Comparison of ENCODE assay signal across 11 cellular contexts in genomic region chr10:101310528-101311439, GRCh38. TPM values are rescaled to one million over a fixed set of nuclear protein-coding genes. Genes with fewer than 3 reads are reported as not detected.
DNase-seq lines count a peak whose midpoint lies in the region; ATAC-seq and TF ChIP-seq lines count a peak whose summit lies in the region.
"Had no signal": no experiment of that assay in that cellular context is flagged by ENCODE, and none has a peak within 500 bp of the region (broad histone marks: within the 10 kb centered on the region; RNA-seq: fewer than 3 reads in every experiment).

No MANE protein-coding gene starts in this region.

- no peak overlapping the region for H3K27ac Mint-ChIP-seq in activated naive CD4-positive, alpha-beta T cell treated with anti-CD3 and anti-CD28 coated beads for 36 hours
- H3K27ac Mint-ChIP-seq in type B pancreatic cell: peak overlapping the region; percentile 30

- CTCF ChIA-PET in activated naive CD4-positive, alpha-beta T cell treated with anti-CD3 and anti-CD28 coated beads for 36 hours (lab: Charles Lee): interaction anchor here (0.7 to 1.0 kb wide), 3 partner anchors 9 to 131 kb away, joined by 3 to 5 read pairs (median 4); no protein-coding TSS in a partner anchor

- H3K36me3 Mint-ChIP-seq in activated naive CD4-positive, alpha-beta T cell treated with anti-CD3 and anti-CD28 coated beads for 36 hours (ENCODE audit: low read depth): no peaks in the 10 kb centered on the region
- no peaks in the 10 kb centered on the region for H3K36me3 Mint-ChIP-seq in type B pancreatic cell

- TF ChIP-seq CTCF in choroid plexus epithelial cell (conservative IDR thresholded peaks at IDR 0.05; ENCODE audit: low read depth, low read length) (no peak), type B pancreatic cell (conservative IDR thresholded peaks at IDR 0.05) (no peak)

- H3K4me3 ChIP-seq in choroid plexus epithelial cell (ENCODE audit: low read depth, low read length): peak overlapping the region; percentile 32

- H3K27me3 Mint-ChIP-seq in activated naive CD4-positive, alpha-beta T cell treated with anti-CD3 and anti-CD28 coated beads for 36 hours (ENCODE audit: low read depth): peaks cover 41% of the 10 kb centered on the region
- peaks cover 64% of the 10 kb centered on the region for H3K27me3 Mint-ChIP-seq in type B pancreatic cell

- intact Hi-C loops in activated naive CD4-positive, alpha-beta T cell treated with anti-CD3 and anti-CD28 coated beads for 36 hours (cut with micrococcal nuclease): no loop called here

- no peak for ATAC-seq in HG03095 (IDR thresholded peaks at IDR 0.05; ENCODE audit: unreplicated experiment)

- peak; percentile 45 for DNase-seq in activated naive CD4-positive, alpha-beta T cell treated with anti-CD3 and anti-CD28 coated beads for 36 hours
- no peak for DNase-seq in activated naive CD4-positive, alpha-beta T cell treated with Interleukin-2 at 50 U/mL for 16 hours
- no peak for DNase-seq in choroid plexus epithelial cell (ENCODE audit: low read depth)
- peak; percentile 36 for DNase-seq in mucosa of gallbladder (ENCODE audit: low spot score)
- no peak for DNase-seq in type B pancreatic cell (ENCODE audit: extremely low spot score, unreplicated experiment)
- DNase-seq in NCI-H1930 (lab: John Stamatoyannopoulos, UW): no peak
- no peak for DNase-seq in kidney tubule cell (ENCODE audit: low spot score)
- DNase-seq: amniotic stem cell; islet precursor cell; stimulated activated CD4-positive, alpha-beta T cell treated with anti-CD3 and anti-CD28 coated beads, Interleukin-4, amount 100 ng/mL, for 1 hour had no signal

- peak overlapping the region; percentile 54 for H3K4me3 Mint-ChIP-seq in activated naive CD4-positive, alpha-beta T cell treated with anti-CD3 and anti-CD28 coated beads for 36 hours
- peak overlapping the region; percentile 73 for H3K4me3 Mint-ChIP-seq in type B pancreatic cell

- no peaks in the 10 kb centered on the region for H3K9me3 Mint-ChIP-seq in activated naive CD4-positive, alpha-beta T cell treated with anti-CD3 and anti-CD28 coated beads for 36 hours
- peaks cover 4% of the 10 kb centered on the region for H3K9me3 Mint-ChIP-seq in type B pancreatic cell

- peaks cover 9% of the 10 kb centered on the region for H3K4me1 Mint-ChIP-seq in activated naive CD4-positive, alpha-beta T cell treated with anti-CD3 and anti-CD28 coated beads for 36 hours (ENCODE audit: low read depth)
- peaks cover 9% of the 10 kb centered on the region for H3K4me1 Mint-ChIP-seq in type B pancreatic cell (ENCODE audit: unreplicated experiment)

RNA-seq across cellular contexts. Expression of gene BTRC, which starts 43.2 kb away (rescaled TPM):
- 10 to 100 TPM; 10.9 to 12.7 TPM for total RNA-seq in activated naive CD4-positive, alpha-beta T cell treated with anti-CD3 and anti-CD28 coated beads for 36 hours
- total RNA-seq in mucosa of gallbladder (31.0 TPM), type B pancreatic cell (ENCODE audit: low replicate concordance) (25.9 and 35.2 TPM in 2 replicates)

Comparison
In these comparisons a context has a peak if more than half of its experiments do, and no peak if none do; other contexts are left out.
1. DNase-seq: peak in activated naive CD4-positive, alpha-beta T cell treated with anti-CD3 and anti-CD28 coated beads for 36 hours (single experiment) and mucosa of gallbladder (single experiment); none in activated naive CD4-positive, alpha-beta T cell treated with Interleukin-2 at 50 U/mL for 16 hours (single experiment), choroid plexus epithelial cell (single experiment), type B pancreatic cell (single experiment), NCI-H1930 (0 of 2) and kidney tubule cell (single experiment).